10 cellular contexts compared by ENCODE assay signal in the genomic region with DNA sequence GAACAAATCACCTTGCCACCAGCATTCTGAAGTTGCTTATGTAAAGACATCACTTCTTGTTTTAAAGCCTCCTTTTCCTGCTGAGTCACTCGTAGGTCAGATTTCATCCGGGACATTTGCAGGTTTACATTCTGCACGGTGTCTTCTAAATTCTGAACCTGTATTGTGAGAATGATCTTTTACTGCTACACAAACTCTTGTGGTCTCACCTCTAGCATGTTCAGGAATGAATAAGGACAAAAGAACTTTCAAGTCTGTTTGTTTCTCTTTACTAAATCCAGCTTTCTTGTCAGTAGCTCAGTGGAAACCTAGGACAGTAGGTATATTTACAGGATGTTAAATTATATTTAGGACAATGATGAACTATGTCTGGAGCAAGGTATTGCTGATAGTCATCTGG.
DNase-seq lines count a peak whose midpoint lies in the region.
"Had no signal": no experiment of that assay in that cellular context is flagged by ENCODE, and none has a peak within 500 bp of the region (broad histone marks: within the 10 kb centered on the region; RNA-seq: fewer than 3 reads in every experiment).

No MANE protein-coding gene starts in this region.

- H2AFZ ChIP-seq in mesenchymal stem cell (ENCODE audit: low read depth, low read length) = no peak overlapping the region

- no peak overlapping the region for H2BK120ac ChIP-seq in mesenchymal stem cell (ENCODE audit: low read depth, low read length)

- no peaks in the 10 kb centered on the region for H3K27me3 Mint-ChIP-seq in activated naive CD8-positive, alpha-beta T cell treated with anti-CD3 and anti-CD28 coated beads for 36 hours

- no peak overlapping the region for H2AK5ac ChIP-seq in mesenchymal stem cell (ENCODE audit: low read length, severe bottlenecking)

- peaks cover 32% of the 10 kb centered on the region for H3K36me3 Mint-ChIP-seq in activated naive CD8-positive, alpha-beta T cell treated with anti-CD3 and anti-CD28 coated beads for 36 hours

- no peak overlapping the region for H3K23ac ChIP-seq in mesenchymal stem cell (ENCODE audit: low read length in 2 of 2)

- no peak overlapping the region for H4K91ac ChIP-seq in mesenchymal stem cell (ENCODE audit: low read length)

- no peak overlapping the region for H2BK15ac ChIP-seq in mesenchymal stem cell (ENCODE audit: low read depth, poor library complexity, severe bottlenecking)

- no peak overlapping the region for H3K14ac ChIP-seq in mesenchymal stem cell (ENCODE audit: low read length in 2 of 2)

- no peak overlapping the region for H3K4ac ChIP-seq in mesenchymal stem cell (ENCODE audit: low read depth in 1 of 2, low read length in 2 of 2)

- DNase-seq in EL (peak; percentile 17), HPDE6-E6E7 (ENCODE audit: extremely low spot score) (peak; percentile 31), mesenchymal stem cell (peak; percentile 47), NCI-H345 treated with DMSO at 0.1 percent for 48 hours (lab: John Stamatoyannopoulos, UW; ENCODE audit: unreplicated experiment) (no peak), NK-92 (lab: John Stamatoyannopoulos, UW; ENCODE audit: unreplicated experiment) (no peak), ureter (ENCODE audit: low spot score) (no peak)
- no peak for DNase-seq in activated naive CD8-positive, alpha-beta T cell treated with anti-CD3 and anti-CD28 coated beads for 36 hours
- DNase-seq: activated CD8-positive, alpha-beta memory T cell treated with anti-CD3 and anti-CD28 coated beads, Interleukin-2, amount 50 U/mL, for 4 hours; foreskin melanocyte had no signal

- H3K27ac Mint-ChIP-seq in activated naive CD8-positive, alpha-beta T cell treated with anti-CD3 and anti-CD28 coated beads for 36 hours = peak overlapping the region; percentile 25
- H3K27ac Mint-ChIP-seq: nephron had no signal

- no peak overlapping the region for H3K9ac ChIP-seq in mesenchymal stem cell (ENCODE audit: low read length)

- H3K36me3 ChIP-seq in mesenchymal stem cell (ENCODE audit: control insufficient read depth in 1 of 2, insufficient read depth in 2 of 2, low read depth in 1 of 2, low read length in 2 of 2) = peaks cover 14 to 73% of the 10 kb centered on the region in 2 experiments

- H3K79me1 ChIP-seq in mesenchymal stem cell (replicated peaks; ENCODE audit: low read length, poor library complexity, severe bottlenecking) = peaks cover 2% of the 10 kb centered on the region

- no peaks in the 10 kb centered on the region for H3K4me1 ChIP-seq in mesenchymal stem cell (ENCODE audit: control insufficient read depth, insufficient read depth, low read depth, low read length)

- H3K4me2 ChIP-seq in mesenchymal stem cell (ENCODE audit: low read length, poor library complexity, severe bottlenecking) = no peak overlapping the region

- H2BK5ac ChIP-seq in mesenchymal stem cell (ENCODE audit: low read depth, low read length, poor library complexity, severe bottlenecking) = no peak overlapping the region

- peaks cover 37% of the 10 kb centered on the region for H3K4me1 Mint-ChIP-seq in activated naive CD8-positive, alpha-beta T cell treated with anti-CD3 and anti-CD28 coated beads for 36 hours

- no peak overlapping the region for H3K18ac ChIP-seq in mesenchymal stem cell (ENCODE audit: low read depth in 1 of 2, low read length in 2 of 2)

- no peaks in the 10 kb centered on the region for H3K27me3 ChIP-seq in mesenchymal stem cell (ENCODE audit: control insufficient read depth in 1 of 2, insufficient read depth in 1 of 2, low read length in 2 of 2)

- no peak overlapping the region for H4K8ac ChIP-seq in mesenchymal stem cell (ENCODE audit: low read length)

- no peak overlapping the region for H3K4me3 Mint-ChIP-seq in activated naive CD8-positive, alpha-beta T cell treated with anti-CD3 and anti-CD28 coated beads for 36 hours
- H3K4me3 Mint-ChIP-seq: nephron had no signal

- no peaks in the 10 kb centered on the region for H3K9me3 ChIP-seq in mesenchymal stem cell (ENCODE audit: control insufficient read depth, low read length)

- 43% methylated on average over 1 of the region's 3 CpGs for WGBS in mesenchymal stem cell

- no peaks in the 10 kb centered on the region for H3K9me3 Mint-ChIP-seq in activated naive CD8-positive, alpha-beta T cell treated with anti-CD3 and anti-CD28 coated beads for 36 hours
- H3K9me3 Mint-ChIP-seq: nephron had no signal

- H3K4me3 ChIP-seq in mesenchymal stem cell (ENCODE audit: insufficient read depth in 1 of 2, low read depth in 1 of 2, low read length in 2 of 2) = no peak overlapping the region

- peak overlapping the region; percentile 55 for H3K27ac ChIP-seq in mesenchymal stem cell (ENCODE audit: low read length, poor library complexity, severe bottlenecking)

- H2BK12ac ChIP-seq in mesenchymal stem cell (ENCODE audit: low read length in 2 of 2) = no peak overlapping the region

Comparison
In these comparisons a context has a peak if more than half of its experiments do, and no peak if none do; other contexts are left out.
1. DNase-seq: peak in EL (single experiment), HPDE6-E6E7 (single experiment) and mesenchymal stem cell (single experiment); none in activated naive CD8-positive, alpha-beta T cell treated with anti-CD3 and anti-CD28 coated beads for 36 hours (single experiment), NCI-H345 treated with DMSO at 0.1 percent for 48 hours (single experiment), NK-92 (single experiment) and ureter (single experiment).